In genomic region chr9:34988218-34989055, GRCh38 we compare ENCODE assay signal across 8 cellular contexts. TPM values are rescaled to one million over a fixed set of nuclear protein-coding genes. Genes with fewer than 3 reads are reported as not detected.
DNase-seq lines count a peak whose midpoint lies in the region; ATAC-seq and TF ChIP-seq lines count a peak whose summit lies in the region.

No MANE protein-coding gene starts in this region.

- H2BK20ac ChIP-seq in IMR-90 (ENCODE audit: low read depth, low read length): peak overlapping the region; percentile 29; the same call in 1 of the 2 replicates

- H2AK5ac ChIP-seq in IMR-90 (ENCODE audit: low read depth, low read length): peak overlapping the region; percentile 71; the same call in 1 of the 2 replicates

- WGBS in IMR-90 (ENCODE audit: extremely low coverage in 2 of 2, insufficient read length in 1 of 2), 2 experiments: 28% methylated on average over 11 of the region's 29 CpGs; no CpG with 5 or more reads in 1 of the 2 experiments

- peak overlapping the region; percentile 74 for H3K9ac ChIP-seq in BLaER1
- peak overlapping the region; percentile 19 for H3K9ac ChIP-seq in IMR-90 (ENCODE audit: low read depth, low read length)

- H3K27ac ChIP-seq in BLaER1 (peak overlapping the region; percentile 54), IMR-90 (ENCODE audit: insufficient read depth, low read length) (peak overlapping the region; percentile 10)

- no peak overlapping the region; the same call in 1 of the 2 replicates for H3K56ac ChIP-seq in IMR-90 (ENCODE audit: extremely low read depth, insufficient read depth, low read length)

- H3K27me3 ChIP-seq in BLaER1: no peaks in the 10 kb centered on the region
- peaks cover 3% of the 10 kb centered on the region; the same call in 1 of the 2 replicates for H3K27me3 ChIP-seq in IMR-90 (ENCODE audit: control insufficient read depth, insufficient read depth, low read length)

- TF ChIP-seq POLR2A in IMR-90 (IDR thresholded peaks at IDR 0.05; ENCODE audit: low read depth, low read length): no peak

- peak overlapping the region; percentile 55 for H4K5ac ChIP-seq in IMR-90 (ENCODE audit: low read depth, low read length)

- H4K8ac ChIP-seq in IMR-90 (ENCODE audit: low read depth in 2 of 2, low read length in 2 of 2): peak overlapping the region; percentile 36 to 93

- H3K4me2 ChIP-seq in BLaER1: peak overlapping the region; percentile 74
- H3K4me2 ChIP-seq in IMR-90 (ENCODE audit: low read depth, low read length): peak overlapping the region; percentile 62

- peak overlapping the region; percentile 83 for H3K14ac ChIP-seq in IMR-90 (replicated peaks; ENCODE audit: low read depth, low read length)

- intact Hi-C loops in IMR-90 (cut with micrococcal nuclease): loop anchor here (2.0 to 5.0 kb wide), 2 partner anchors 84 to 489 kb away; partner anchors contain the start of gene VCP

- peak overlapping the region; percentile 31 for H2BK120ac ChIP-seq in IMR-90 (ENCODE audit: low read depth, low read length)

- peaks cover 93% of the 10 kb centered on the region for H3K4me1 Mint-ChIP-seq in activated T-cell treated with anti-CD3 and anti-CD28 coated beads, Interleukin-2, amount 50 U/mL, for 72 hours (ENCODE audit: low read depth)
- H3K4me1 Mint-ChIP-seq in osteocyte (ENCODE audit: unreplicated experiment): peaks cover 35% of the 10 kb centered on the region

- dilution Hi-C loops in IMR-90 (cut with HindIII; ENCODE audit: low sequenced_read_pairs, unreplicated experiment): no loop called here

- H2AK9ac ChIP-seq in IMR-90 (replicated peaks; ENCODE audit: low read depth, low read length, poor library complexity): peak overlapping the region; percentile 89

- peaks cover 1 to 2% of the 10 kb centered on the region in 2 donors for H3K36me3 Mint-ChIP-seq in activated T-cell treated with anti-CD3 and anti-CD28 coated beads, Interleukin-2, amount 50 U/mL, for 72 hours (ENCODE audit: insufficient read depth in 2 of 2)
- no peaks in the 10 kb centered on the region for H3K36me3 Mint-ChIP-seq in osteocyte (ENCODE audit: unreplicated experiment)

- H4K91ac ChIP-seq in IMR-90 (ENCODE audit: insufficient read depth, low read depth, low read length): peak overlapping the region; percentile 59

- BruUV-seq in IMR-90 (replicated peaks; lab: Mats Ljungman, UMichigan): no TSS peak

- TF ChIP-seq CTCF in IMR-90 (conservative IDR thresholded peaks at IDR 0.05; ENCODE audit: low read depth, low read length) (no peak), osteocyte (IDR thresholded peaks at IDR 0.05) (no peak)

- CTCF ChIA-PET in IMR-90 (lab: Yijun Ruan, JAX): interaction anchor here (0.7 kb wide), 1 partner anchor 112 kb away, joined by 3 read pairs; no protein-coding TSS in a partner anchor

- peaks cover 53% of the 10 kb centered on the region for H3K4me1 ChIP-seq in BLaER1
- H3K4me1 ChIP-seq in IMR-90 (ENCODE audit: control insufficient read depth, insufficient read depth, low read length): peaks cover 27% of the 10 kb centered on the region

- POLR2A ChIA-PET in IMR-90 (lab: Charles Lee; ENCODE audit: unreplicated experiment): interaction anchor here (0.6 kb wide), 1 partner anchor 10 kb away, joined by 16 read pairs; no protein-coding TSS in a partner anchor

- H3K9me3 ChIP-seq in BLaER1: no peaks in the 10 kb centered on the region
- H3K9me3 ChIP-seq in IMR-90 (ENCODE audit: control insufficient read depth, insufficient read depth, low read length): no peaks in the 10 kb centered on the region

- in situ Hi-C loops in IMR-90 (cut with MboI; ENCODE audit: low sequenced_read_pairs): loop anchor here (5.0 kb wide), 1 partner anchor 81 kb away; no protein-coding TSS in a partner anchor

- no peaks in the 10 kb centered on the region for H3K9me3 Mint-ChIP-seq in activated T-cell treated with anti-CD3 and anti-CD28 coated beads, Interleukin-2, amount 50 U/mL, for 72 hours
- no peaks in the 10 kb centered on the region for H3K9me3 Mint-ChIP-seq in osteocyte (ENCODE audit: unreplicated experiment)

- no peaks in the 10 kb centered on the region for H3K27me3 Mint-ChIP-seq in activated T-cell treated with anti-CD3 and anti-CD28 coated beads, Interleukin-2, amount 50 U/mL, for 72 hours (ENCODE audit: low read depth)
- peaks cover 3% of the 10 kb centered on the region for H3K27me3 Mint-ChIP-seq in osteocyte (ENCODE audit: unreplicated experiment)

- H3K79me1 ChIP-seq in IMR-90 (ENCODE audit: low read depth in 1 of 2, low read length in 2 of 2): peaks cover 7 to 36% of the 10 kb centered on the region in 2 experiments; a peak in 3 of 4 replicates

- H3K4me3 ChIP-seq in BLaER1: peak overlapping the region; percentile 87
- peak overlapping the region; percentile 40 for H3K4me3 ChIP-seq in IMR-90 (ENCODE audit: insufficient read depth, low read depth, low read length)

- peak overlapping the region; percentile 36 for H3K23ac ChIP-seq in IMR-90 (ENCODE audit: low read depth, low read length)

- peak overlapping the region; percentile 33 for H2BK5ac ChIP-seq in IMR-90 (ENCODE audit: low read depth, low read length, poor library complexity, severe bottlenecking)

- H3K18ac ChIP-seq in IMR-90 (ENCODE audit: low read depth, low read length): peak overlapping the region; percentile 20

- H3K9me1 ChIP-seq in IMR-90 (ENCODE audit: insufficient read depth, low read length): peaks cover 31% of the 10 kb centered on the region

- H3K4ac ChIP-seq in IMR-90 (ENCODE audit: low read depth, low read length): peak overlapping the region; percentile 87

- H3K4me3 Mint-ChIP-seq in activated T-cell treated with anti-CD3 and anti-CD28 coated beads, Interleukin-2, amount 50 U/mL, for 72 hours: peak overlapping the region; percentile 81 to 94
- peak overlapping the region; percentile 80 for H3K4me3 Mint-ChIP-seq in osteocyte (ENCODE audit: unreplicated experiment)

- no peak for TF ChIP-seq RAD21 in IMR-90 (IDR thresholded peaks at IDR 0.05; ENCODE audit: low read length)

- peak overlapping the region; percentile 96 for H2AFZ ChIP-seq in IMR-90 (replicated peaks; ENCODE audit: low read length, poor library complexity)

- H4K20me1 ChIP-seq in BLaER1 (no peaks in the 10 kb centered on the region), IMR-90 (ENCODE audit: insufficient read depth, low read length) (no peaks in the 10 kb centered on the region)

- peak overlapping the region; percentile 91 for H3K27ac Mint-ChIP-seq in activated T-cell treated with anti-CD3 and anti-CD28 coated beads, Interleukin-2, amount 50 U/mL, for 72 hours
- peak overlapping the region; percentile 60 for H3K27ac Mint-ChIP-seq in osteocyte (ENCODE audit: unreplicated experiment)

- ATAC-seq in IMR-90 (ENCODE audit: low read depth) (no peak), HG03097 (IDR thresholded peaks at IDR 0.05; ENCODE audit: low FRiP score, unreplicated experiment) (no peak)
- ATAC-seq in activated T-cell treated with anti-CD3 and anti-CD28 coated beads, Interleukin-2, amount 50 U/mL, for 72 hours (replicated peaks in 1 of 2): no peak

- DNase-seq in IMR-90 (no peak), germinal center (ENCODE audit: low spot score) (peak; percentile 27), osteocyte (ENCODE audit: extremely low spot score, unreplicated experiment) (no peak), HUDEP-2 (lab: John Stamatoyannopoulos, UW; ENCODE audit: unreplicated experiment in 76 of 76) (no peak), HT-29 (ENCODE audit: low spot score) (no peak)
- peak; percentile 51 to 56 for DNase-seq in activated T-cell treated with anti-CD3 and anti-CD28 coated beads, Interleukin-2, amount 50 U/mL, for 72 hours

- H3K36me3 ChIP-seq in BLaER1: no peaks in the 10 kb centered on the region
- H3K36me3 ChIP-seq in IMR-90 (ENCODE audit: control insufficient read depth, insufficient read depth, low read length): no peaks in the 10 kb centered on the region

- H2BK15ac ChIP-seq in IMR-90 (ENCODE audit: low read depth, low read length): peak overlapping the region; percentile 9; the same call in 1 of the 3 replicates

TF ChIP-seq in IMR-90, 13 proteins besides CTCF, POLR2A, EP300 and RAD21 (continues in another document):
- TF ChIP-seq FOS (IDR thresholded peaks at IDR 0.05; ENCODE audit: low read depth, low read length) (no peak), USF2 (IDR thresholded peaks at IDR 0.05; ENCODE audit: low read depth, low read length) (no peak), MXI1 (IDR thresholded peaks at IDR 0.05; ENCODE audit: borderline replicate concordance, low read depth, low read length) (no peak), MAZ (IDR thresholded peaks at IDR 0.05; ENCODE audit: borderline replicate concordance, low read depth, low read length) (no peak), CEBPB (IDR thresholded peaks at IDR 0.05; ENCODE audit: low read depth, low read length) (no peak)

RNA-seq across cellular contexts. Expression of gene DNAJB5, which starts 1.1 kb away (rescaled TPM):
- 11.7 and 14.9 TPM in 2 replicates for total RNA-seq in IMR-90 (2012; rRNA removed)
- 9.9 and 11.4 TPM in 2 replicates for polyA plus RNA-seq in IMR-90 (2012; rRNA removed)
- 6.4 and 9.0 TPM in 2 replicates for polyA plus RNA-seq in IMR-90 (2012; cell fraction: cytosol; rRNA removed)
- 3.5 and 4.0 TPM in 2 replicates for polyA plus RNA-seq in IMR-90 (2012; cell fraction: nucleus; rRNA removed; ENCODE audit: low replicate concordance)
- 10 to 100 TPM in 1 of 2 donors, 1 to 10 TPM in 1; 9.9 to 10.6 TPM for total RNA-seq in activated T-cell treated with anti-CD3 and anti-CD28 coated beads, Interleukin-2, amount 50 U/mL, for 72 hours
- 6.8 TPM in 2 replicates for total RNA-seq in osteocyte
- total RNA-seq in HT-29 (2014; rRNA removed; shearing (Covaris generic)): 2.1 and 3.7 TPM in 2 replicates

RNA-seq across cellular contexts. Expression of gene PHF24, which starts 30.4 kb away (rescaled TPM):
- total RNA-seq in IMR-90 (2012; rRNA removed): not detected in 2 replicates
- 0.02 TPM in 1 of 2 replicates, not detected in the other for polyA plus RNA-seq in IMR-90 (2012; rRNA removed)
- polyA plus RNA-seq in IMR-90 (2012; cell fraction: cytosol; rRNA removed): not detected in 2 replicates
- polyA plus RNA-seq in IMR-90 (2012; cell fraction: nucleus; rRNA removed; ENCODE audit: low replicate concordance): not detected in 2 replicates
- 1 to 10 TPM in 1 of 2 donors, under 1 TPM in 1; 1.00 to 1.1 TPM for total RNA-seq in activated T-cell treated with anti-CD3 and anti-CD28 coated beads, Interleukin-2, amount 50 U/mL, for 72 hours
- total RNA-seq in osteocyte: not detected in 2 replicates
- total RNA-seq in HT-29 (2014; rRNA removed; shearing (Covaris generic)): not detected in 2 replicates

Comparison
In these comparisons a context has a peak if more than half of its experiments do, and no peak if none do; other contexts are left out.
1. DNase-seq: peak in activated T-cell treated with anti-CD3 and anti-CD28 coated beads, Interleukin-2, amount 50 U/mL, for 72 hours (2 of 2) and germinal center (single experiment); none in IMR-90 (single experiment), osteocyte (single experiment), HUDEP-2 (0 of 76) and HT-29 (single experiment).